Comparison of ENCODE assay signal across 13 cellular contexts in the genomic region with DNA sequence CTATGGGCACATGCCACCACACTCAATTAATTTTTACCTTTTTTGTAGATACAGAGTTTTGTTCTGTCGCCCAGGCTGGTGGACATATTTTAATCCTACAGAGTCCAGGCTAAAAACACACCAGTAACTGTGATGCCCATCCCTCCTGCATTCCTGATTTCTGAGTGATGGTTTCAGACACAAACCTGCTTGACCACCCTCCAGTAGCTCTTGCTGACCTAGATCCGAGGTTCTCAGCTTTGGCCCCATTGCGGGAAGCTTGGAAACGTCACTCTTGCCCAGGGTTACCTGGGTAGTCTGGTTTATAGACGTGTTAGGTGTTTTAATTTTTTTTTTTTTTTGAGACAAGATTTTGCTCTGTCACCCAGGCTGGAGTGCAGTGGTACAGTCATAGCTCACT. TPM values are rescaled to one million over a fixed set of nuclear protein-coding genes. Genes with fewer than 3 reads are reported as not detected.
A peak's percentile ranks its signal among the peaks of the same experiment; 100 is the strongest.
DNase-seq lines count a peak whose midpoint lies in the region; ATAC-seq and TF ChIP-seq lines count a peak whose summit lies in the region.
"Had no signal": no experiment of that assay in that cellular context is flagged by ENCODE, and none has a peak within 500 bp of the region (broad histone marks: within the 10 kb centered on the region; RNA-seq: fewer than 3 reads in every experiment).

No MANE protein-coding gene starts in this region.

- TF ChIP-seq CTCF in GM23338 (conservative IDR thresholded peaks at IDR 0.05; ENCODE audit: low read depth in 2 of 2): no peak

- ATAC-seq in activated CD8-positive, alpha-beta T cell treated with anti-CD3 and anti-CD28 coated beads, Interleukin-2, amount 10 ng/mL, durations not matched to agents 7 days and 5 days: no peak
- ATAC-seq in GM23338 (no peak), GM21390 (IDR thresholded peaks at IDR 0.05; ENCODE audit: unreplicated experiment) (no peak)

- H3K4me1 ChIP-seq in thymus (ENCODE audit: control insufficient read depth, insufficient read depth, low read length) (peaks cover 53% of the 10 kb centered on the region), GM23338 (ENCODE audit: insufficient read depth) (peaks cover 17% of the 10 kb centered on the region)

- no peak overlapping the region for H3K4me2 ChIP-seq in GM23338

- no peak for DNase-seq in activated naive CD4-positive, alpha-beta T cell treated with anti-CD3 and anti-CD28 coated beads for 36 hours
- DNase-seq in activated naive CD4-positive, alpha-beta T cell (lab: John Stamatoyannopoulos, UW): no peak
- no peak for DNase-seq in activated CD8-positive, alpha-beta T cell treated with anti-CD3 and anti-CD28 coated beads, Interleukin-2, amount 10 ng/mL, durations not matched to agents 7 days and 5 days
- DNase-seq in kidney tubule cell (ENCODE audit: low spot score) (peak; percentile 45), retina (no peak), GM23338 (ENCODE audit: low spot score) (no peak)
- DNase-seq: central memory CD4-positive, alpha-beta T cell; GOT3; NCI-H2029; ovary; SHP77 treated with DMSO at 0.1 percent for 48 hours had no signal

- peaks cover 7% of the 10 kb centered on the region for H3K79me2 ChIP-seq in GM23338 (replicated peaks; ENCODE audit: insufficient read depth)

- H3K27me3 Mint-ChIP-seq in activated naive CD4-positive, alpha-beta T cell treated with anti-CD3 and anti-CD28 coated beads for 36 hours (ENCODE audit: low read depth): no peaks in the 10 kb centered on the region
- no peaks in the 10 kb centered on the region for H3K27me3 Mint-ChIP-seq in activated CD8-positive, alpha-beta T cell treated with anti-CD3 and anti-CD28 coated beads, Interleukin-2, amount 10 ng/mL, durations not matched to agents 7 days and 5 days (ENCODE audit: low read depth)
- peaks cover 25% of the 10 kb centered on the region for H3K27me3 Mint-ChIP-seq in GM23338 (ENCODE audit: insufficient read depth, low read depth, poor library complexity)

- peak overlapping the region; percentile 38 for H3K27ac Mint-ChIP-seq in activated naive CD4-positive, alpha-beta T cell treated with anti-CD3 and anti-CD28 coated beads for 36 hours
- peak overlapping the region; percentile 94 for H3K27ac Mint-ChIP-seq in activated CD8-positive, alpha-beta T cell treated with anti-CD3 and anti-CD28 coated beads, Interleukin-2, amount 10 ng/mL, durations not matched to agents 7 days and 5 days
- no peak overlapping the region for H3K27ac Mint-ChIP-seq in GM23338

- peaks cover 58% of the 10 kb centered on the region for H3K36me3 Mint-ChIP-seq in activated naive CD4-positive, alpha-beta T cell treated with anti-CD3 and anti-CD28 coated beads for 36 hours (ENCODE audit: low read depth)
- H3K36me3 Mint-ChIP-seq in activated CD8-positive, alpha-beta T cell treated with anti-CD3 and anti-CD28 coated beads, Interleukin-2, amount 10 ng/mL, durations not matched to agents 7 days and 5 days (ENCODE audit: low read depth): peaks cover 79% of the 10 kb centered on the region
- peaks cover 5% of the 10 kb centered on the region; the same call in 2 of the 3 replicates for H3K36me3 Mint-ChIP-seq in GM23338 (ENCODE audit: low read depth)

- peaks cover 4% of the 10 kb centered on the region; the same call in 1 of the 2 replicates for H3K9me2 ChIP-seq in GM23338 (ENCODE audit: insufficient read depth)

- CTCF ChIA-PET in activated naive CD4-positive, alpha-beta T cell treated with anti-CD3 and anti-CD28 coated beads for 36 hours (lab: Charles Lee): no interaction called here
- CTCF ChIA-PET in activated CD8-positive, alpha-beta T cell treated with anti-CD3 and anti-CD28 coated beads, Interleukin-2, amount 10 ng/mL, durations not matched to agents 7 days and 5 days (lab: Charles Lee): no interaction called here

- H3K36me3 ChIP-seq in thymus (ENCODE audit: control insufficient read depth, insufficient read depth) (peaks cover 28% of the 10 kb centered on the region), GM23338 (ENCODE audit: insufficient read depth) (no peaks in the 10 kb centered on the region; the same call in 1 of the 2 replicates)
- H3K36me3 ChIP-seq: ovary had no signal

- no peaks in the 10 kb centered on the region for H3K9me3 Mint-ChIP-seq in activated naive CD4-positive, alpha-beta T cell treated with anti-CD3 and anti-CD28 coated beads for 36 hours
- no peaks in the 10 kb centered on the region for H3K9me3 Mint-ChIP-seq in activated CD8-positive, alpha-beta T cell treated with anti-CD3 and anti-CD28 coated beads, Interleukin-2, amount 10 ng/mL, durations not matched to agents 7 days and 5 days (ENCODE audit: insufficient read depth)
- no peaks in the 10 kb centered on the region for H3K9me3 Mint-ChIP-seq in GM23338

- no peaks in the 10 kb centered on the region; the same call in 1 of the 2 replicates for H4K20me1 ChIP-seq in GM23338 (replicated peaks; ENCODE audit: insufficient read depth)

- peaks cover 94% of the 10 kb centered on the region for H3K4me1 Mint-ChIP-seq in activated naive CD4-positive, alpha-beta T cell treated with anti-CD3 and anti-CD28 coated beads for 36 hours (ENCODE audit: low read depth)
- peaks cover 98% of the 10 kb centered on the region for H3K4me1 Mint-ChIP-seq in activated CD8-positive, alpha-beta T cell treated with anti-CD3 and anti-CD28 coated beads, Interleukin-2, amount 10 ng/mL, durations not matched to agents 7 days and 5 days (ENCODE audit: low read depth)
- H3K4me1 Mint-ChIP-seq in GM23338: peaks cover 10% of the 10 kb centered on the region

- H3K4me3 Mint-ChIP-seq in activated naive CD4-positive, alpha-beta T cell treated with anti-CD3 and anti-CD28 coated beads for 36 hours: no peak overlapping the region
- peak overlapping the region; percentile 72 for H3K4me3 Mint-ChIP-seq in activated CD8-positive, alpha-beta T cell treated with anti-CD3 and anti-CD28 coated beads, Interleukin-2, amount 10 ng/mL, durations not matched to agents 7 days and 5 days
- no peak overlapping the region for H3K4me3 Mint-ChIP-seq in GM23338

- intact Hi-C loops in activated naive CD4-positive, alpha-beta T cell treated with anti-CD3 and anti-CD28 coated beads for 36 hours (cut with micrococcal nuclease): loop anchor here (5.0 to 10.0 kb wide), 2 partner anchors 1016 to 1246 kb away; a partner anchor contains a TSS

- H2AFZ ChIP-seq in GM23338: no peak overlapping the region

- H3K4me3 ChIP-seq in thymus (ENCODE audit: low read length) (peak overlapping the region; percentile 41), GM23338 (no peak overlapping the region)
- H3K4me3 ChIP-seq: ovary had no signal

- H3K27me3 ChIP-seq in thymus (ENCODE audit: control insufficient read depth, insufficient read depth) (no peaks in the 10 kb centered on the region), GM23338 (ENCODE audit: insufficient read depth) (peaks cover 20% of the 10 kb centered on the region)
- H3K27me3 ChIP-seq: ovary had no signal

- peak overlapping the region; percentile 36 for H3K27ac ChIP-seq in thymus (ENCODE audit: low read depth)
- no peak overlapping the region for H3K27ac ChIP-seq in GM23338 (ENCODE audit: low read depth)
- H3K27ac ChIP-seq: ovary had no signal

- WGBS in thymus: 41% methylated on average over 5 of the region's 5 CpGs

- POLR2A ChIA-PET in activated CD8-positive, alpha-beta T cell treated with anti-CD3 and anti-CD28 coated beads, Interleukin-2, amount 10 ng/mL, durations not matched to agents 7 days and 5 days (lab: Charles Lee): no interaction called here

- 0 out of 2 replicates have a peak, but pooled peaks cover 2% of the 10 kb centered on the region for H3F3A ChIP-seq in GM23338 (replicated peaks; ENCODE audit: low read depth)

- no peaks in the 10 kb centered on the region for H3K9me3 ChIP-seq in thymus (ENCODE audit: control insufficient read depth)
- H3K9me3 ChIP-seq: ovary had no signal

TF ChIP-seq in GM23338, 12 proteins besides CTCF, POLR2A, EP300 and RAD21 (continues in another document):
- no peak for TF ChIP-seq ZNF331 (CRISPR knock-in tag; IDR thresholded peaks at IDR 0.05; ENCODE audit: low read depth)
- no peak for TF ChIP-seq JUNB (IDR thresholded peaks at IDR 0.05; ENCODE audit: unreplicated experiment)
- TF ChIP-seq NANOG (IDR thresholded peaks at IDR 0.05; ENCODE audit: borderline replicate concordance): no peak
- TF ChIP-seq, protein P1, sequence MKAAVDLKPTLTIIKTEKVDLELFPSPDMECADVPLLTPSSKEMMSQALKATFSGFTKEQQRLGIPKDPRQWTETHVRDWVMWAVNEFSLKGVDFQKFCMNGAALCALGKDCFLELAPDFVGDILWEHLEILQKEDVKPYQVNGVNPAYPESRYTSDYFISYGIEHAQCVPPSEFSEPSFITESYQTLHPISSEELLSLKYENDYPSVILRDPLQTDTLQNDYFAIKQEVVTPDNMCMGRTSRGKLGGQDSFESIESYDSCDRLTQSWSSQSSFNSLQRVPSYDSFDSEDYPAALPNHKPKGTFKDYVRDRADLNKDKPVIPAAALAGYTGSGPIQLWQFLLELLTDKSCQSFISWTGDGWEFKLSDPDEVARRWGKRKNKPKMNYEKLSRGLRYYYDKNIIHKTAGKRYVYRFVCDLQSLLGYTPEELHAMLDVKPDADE (IDR thresholded peaks at IDR 0.05): no peak
- no peak for TF ChIP-seq POLR2AphosphoS5 (IDR thresholded peaks at IDR 0.05; ENCODE audit: low read depth)
- TF ChIP-seq EZH2 (IDR thresholded peaks at IDR 0.05; ENCODE audit: low read depth, unreplicated experiment): no peak

RNA-seq across cellular contexts. Expression of a gene that starts 7.5 kb away (rescaled TPM):
- 100 to 1,000 TPM; 205 to 215 TPM for total RNA-seq in activated naive CD4-positive, alpha-beta T cell treated with anti-CD3 and anti-CD28 coated beads for 36 hours
- total RNA-seq in activated CD8-positive, alpha-beta T cell treated with anti-CD3 and anti-CD28 coated beads, Interleukin-2, amount 10 ng/mL, durations not matched to agents 7 days and 5 days: 100 to 1,000 TPM; 208 to 219 TPM
- 547 TPM for polyA plus RNA-seq in thymus
- total RNA-seq in GM23338 (2014; rRNA removed; shearing (Covaris generic)): 28.5 and 34.5 TPM in 2 replicates
- polyA plus RNA-seq in GM23338 (2016; fragmentation: Nextera tagmentation; extraction: Ambion mirVana): 43.1 and 43.7 TPM in 2 replicates

RNA-seq across cellular contexts. Expression of a gene that starts 53.2 kb away (rescaled TPM):
- not detected for total RNA-seq in activated naive CD4-positive, alpha-beta T cell treated with anti-CD3 and anti-CD28 coated beads for 36 hours
- not detected for total RNA-seq in activated CD8-positive, alpha-beta T cell treated with anti-CD3 and anti-CD28 coated beads, Interleukin-2, amount 10 ng/mL, durations not matched to agents 7 days and 5 days
- polyA plus RNA-seq in thymus: 1.3 TPM
- total RNA-seq in GM23338 (2014; rRNA removed; shearing (Covaris generic)): 0.28 and 0.97 TPM in 2 replicates
- polyA plus RNA-seq in GM23338 (2016; fragmentation: Nextera tagmentation; extraction: Ambion mirVana): 0.40 and 0.60 TPM in 2 replicates
